In genomic region chr19:34259367-34259865, GRCh38 we compare ENCODE assay signal across 17 cellular contexts. TPM values are rescaled to one million over a fixed set of nuclear protein-coding genes. Genes with fewer than 3 reads are reported as not detected.
A peak's percentile ranks its signal among the peaks of the same experiment; 100 is the strongest.
DNase-seq lines count a peak whose midpoint lies in the region; ATAC-seq, FAIRE-seq and TF ChIP-seq lines count a peak whose summit lies in the region.
"Had no signal": no experiment of that assay in that cellular context is flagged by ENCODE, and none has a peak within 500 bp of the region (broad histone marks: within the 10 kb centered on the region; RNA-seq: fewer than 3 reads in every experiment).

No MANE protein-coding gene starts in this region.

- TF ChIP-seq CTCF in AG04450 (IDR thresholded peaks at IDR 0.05; ENCODE audit: low read depth, low read length) = peak; percentile 13; the same call in 1 of the 2 replicates
- TF ChIP-seq CTCF in keratinocyte (optimal IDR thresholded peaks at IDR 0.05 in 1 of 3, IDR thresholded peaks at IDR 0.05 in 1 of 3, conservative IDR thresholded peaks at IDR 0.05 in 1 of 3; ENCODE audit: extremely low read depth in 1 of 3, insufficient read depth in 2 of 3, low read length in 3 of 3) = no peak
- TF ChIP-seq CTCF in kidney (IDR thresholded peaks at IDR 0.05; ENCODE audit: borderline replicate concordance, extremely low read depth, insufficient read depth) = no peak

- DNase-seq in AG04450 (ENCODE audit: low read depth, low spot score) (no peak), EH (ENCODE audit: low read depth) (peak; percentile 67), keratinocyte (ENCODE audit: low read depth, low spot score) (no peak), NCI-H774 (lab: John Stamatoyannopoulos, UW) (no peak), H7 (no peak), kidney (no peak)
- DNase-seq: activated B cell treated with CpG ODN at 0.5 μM for 24 hours; activated CD8-positive, alpha-beta memory T cell treated with anti-CD3 and anti-CD28 coated beads, Interleukin-2, amount 50 U/mL, for 4 hours; CD8-positive, alpha-beta T cell; heart right ventricle; nephron progenitor cell; PC-3; right cardiac atrium; stimulated activated CD4-positive, alpha-beta T cell treated with anti-CD3 and anti-CD28 coated beads, Interleukin-2, amount 100 ng/mL, for 24 hours; tibial artery had no signal

- no peaks in the 10 kb centered on the region for H3K27me3 ChIP-seq in AG04450 (ENCODE audit: control insufficient read depth, insufficient read depth, low read length)
- H3K27me3 ChIP-seq in keratinocyte (ENCODE audit: control insufficient read depth, extremely low read depth, insufficient read depth, low read length) = no peaks in the 10 kb centered on the region
- H3K27me3 ChIP-seq in H7 (ENCODE audit: control insufficient read depth, insufficient read depth, low read length) = no peaks in the 10 kb centered on the region
- H3K27me3 ChIP-seq: tibial artery had no signal

- H3K79me2 ChIP-seq in keratinocyte (ENCODE audit: control insufficient read depth, insufficient read depth, low read length) = peaks cover 28% of the 10 kb centered on the region

- peaks cover 10% of the 10 kb centered on the region for H3K4me1 ChIP-seq in keratinocyte (ENCODE audit: control insufficient read depth, extremely low read depth, insufficient read depth, low read length)
- H3K4me1 ChIP-seq in kidney (ENCODE audit: control insufficient read depth in 1 of 2, insufficient read depth in 1 of 2, low read depth in 1 of 2, low read length in 2 of 2) = peaks cover 20 to 22% of the 10 kb centered on the region in 2 donors

- POLR2A ChIA-PET in AG04450 (lab: Yijun Ruan, JAX) = interaction anchor here (0.6 kb wide), 1 partner anchor 57 kb away, joined by 4 read pairs; no protein-coding TSS in a partner anchor

- H3K4me3 ChIP-seq in AG04450 (ENCODE audit: low read depth, low read length) = no peak overlapping the region
- no peak overlapping the region for H3K4me3 ChIP-seq in keratinocyte (ENCODE audit: control insufficient read depth in 2 of 3, extremely low read depth in 1 of 3, insufficient read depth in 2 of 3, low read depth in 1 of 3, low read length in 3 of 3)
- H3K4me3 ChIP-seq in H7 (ENCODE audit: insufficient read depth, low read depth, low read length) = no peak overlapping the region
- no peak overlapping the region for H3K4me3 ChIP-seq in kidney (ENCODE audit: low read length in 2 of 2)
- H3K4me3 ChIP-seq: heart right ventricle, tibial artery had no signal

- H3K9ac ChIP-seq in keratinocyte (ENCODE audit: control insufficient read depth, extremely low read depth, insufficient read depth, low read length) (no peak overlapping the region), kidney (ENCODE audit: low read length in 2 of 2) (no peak overlapping the region)

- H3K27ac ChIP-seq in AG04450 (ENCODE audit: low read depth, low read length) = no peak overlapping the region
- H3K27ac ChIP-seq in keratinocyte (ENCODE audit: control insufficient read depth, insufficient read depth, low read length) = no peak overlapping the region
- H3K27ac ChIP-seq in kidney (ENCODE audit: low read depth in 2 of 2, low read length in 2 of 2) = peak overlapping the region in 1 of 2 donors; percentile 22
- H3K27ac ChIP-seq: heart right ventricle, tibial artery had no signal

- H3K9me3 ChIP-seq in AG04450 (ENCODE audit: control insufficient read depth, insufficient read depth, low read length) = no peaks in the 10 kb centered on the region; the same call in 1 of the 2 replicates
- H3K9me3 ChIP-seq in keratinocyte (ENCODE audit: control insufficient read depth, low read depth, low read length) = no peaks in the 10 kb centered on the region
- no peaks in the 10 kb centered on the region for H3K9me3 ChIP-seq in kidney (ENCODE audit: control insufficient read depth in 1 of 2, low read length in 2 of 2)
- H3K9me3 ChIP-seq: heart right ventricle, tibial artery had no signal

- intact Hi-C loops in kidney (cut with DNase I) = no loop called here

- CTCF ChIA-PET in AG04450 (lab: Charles Lee) = no interaction called here

- dilution Hi-C loops in keratinocyte (cut with MboI; ENCODE audit: extremely low pct_ligation_motif_present, low sequenced_read_pairs) = no loop called here

- FAIRE-seq in keratinocyte (lab: Jason Lieb, UNC) = peak; percentile 20
- FAIRE-seq in kidney (lab: Jason Lieb, UNC) = no peak

- peaks cover 2% of the 10 kb centered on the region for H4K20me1 ChIP-seq in keratinocyte (ENCODE audit: control insufficient read depth, extremely low read depth, insufficient read depth, low read length)

- ATAC-seq in SK-N-SH treated with all-trans-retinoic acid at 6 μM for 48 hours (peak; percentile 13; the same call in 1 of the 3 replicates), HG03025 (IDR thresholded peaks at IDR 0.05; ENCODE audit: low FRiP score, unreplicated experiment) (no peak)
- ATAC-seq: CD8-positive, alpha-beta T cell; PC-3; right cardiac atrium had no signal

- H3K36me3 ChIP-seq in keratinocyte (ENCODE audit: control insufficient read depth in 2 of 2, extremely low read depth in 1 of 2, insufficient read depth in 2 of 2, low read length in 2 of 2) = no peaks in the 10 kb centered on the region
- no peaks in the 10 kb centered on the region for H3K36me3 ChIP-seq in H7 (replicated peaks; ENCODE audit: control insufficient read depth, insufficient read depth, low read length)
- H3K36me3 ChIP-seq in kidney (ENCODE audit: control insufficient read depth in 1 of 2, insufficient read depth in 2 of 2, low read length in 2 of 2) = no peaks in the 10 kb centered on the region
- H3K36me3 ChIP-seq: tibial artery had no signal

- no peak overlapping the region for H3K4me2 ChIP-seq in keratinocyte (ENCODE audit: control insufficient read depth, extremely low read depth, insufficient read depth, low read depth, low read length)

- H3K9me1 ChIP-seq in keratinocyte (ENCODE audit: control insufficient read depth, extremely low read depth, insufficient read depth, low read length) = no peaks in the 10 kb centered on the region

- no peak overlapping the region for H2AFZ ChIP-seq in keratinocyte (ENCODE audit: control insufficient read depth, low read length)

TF ChIP-seq in SK-N-SH treated with all-trans-retinoic acid at 6 μM for 48 hours, 23 proteins besides CTCF, POLR2A, EP300 and RAD21:
- TF ChIP-seq TCF4 (CRISPR knock-in tag; IDR thresholded peaks at IDR 0.05; ENCODE audit: borderline replicate concordance) = no peak
- no peak for TF ChIP-seq BACH2 (CRISPR knock-in tag; IDR thresholded peaks at IDR 0.05; ENCODE audit: borderline replicate concordance)
- TF ChIP-seq ISL1 (CRISPR knock-in tag; IDR thresholded peaks at IDR 0.05) = peak; percentile 56

RNA-seq across cellular contexts. Expression of gene GARRE1, which starts 5.1 kb away (rescaled TPM):
- polyA plus RNA-seq in AG04450 (2011; rRNA removed) = 16.8 and 17.6 TPM in 2 replicates
- polyA minus RNA-seq in AG04450 (2011; rRNA and poly(A)+ RNA removed) = 19.3 and 22.5 TPM in 2 replicates
- 4.9 to 5.7 TPM (median 5.1 TPM) in 3 replicates for polyA plus RNA-seq in keratinocyte
- 7.6 TPM for polyA plus RNA-seq in keratinocyte (2011; ENCODE audit: low read depth)
- 3.5 and 4.5 TPM in 2 replicates for polyA plus RNA-seq in keratinocyte (2011; cell fraction: cytosol; rRNA removed)
- polyA plus RNA-seq in keratinocyte (2011; cell fraction: nucleus; rRNA removed) = 12.5 and 12.8 TPM in 2 replicates
- polyA plus RNA-seq in keratinocyte (2012; ENCODE audit: low replicate concordance) = 5.4 and 9.7 TPM in 2 replicates
- polyA minus RNA-seq in keratinocyte = 7.6 to 8.4 TPM (median 8.1 TPM) in 3 replicates
- polyA minus RNA-seq in keratinocyte (2011; cell fraction: cytosol; rRNA and poly(A)+ RNA removed) = 5.4 TPM
- 11.6 and 15.8 TPM in 2 replicates for polyA minus RNA-seq in keratinocyte (2011; cell fraction: nucleus; rRNA and poly(A)+ RNA removed)
- 13.5 and 17.1 TPM in 2 replicates for total RNA-seq in H7 (2014; rRNA removed; shearing (Covaris generic))
- 37.7 TPM for total RNA-seq in kidney
- 5.5 TPM for polyA plus RNA-seq in kidney (ENCODE audit: insufficient read depth, low read depth, low replicate concordance)
